ENCODE assay signal across 8 cellular contexts in the genomic region with DNA sequence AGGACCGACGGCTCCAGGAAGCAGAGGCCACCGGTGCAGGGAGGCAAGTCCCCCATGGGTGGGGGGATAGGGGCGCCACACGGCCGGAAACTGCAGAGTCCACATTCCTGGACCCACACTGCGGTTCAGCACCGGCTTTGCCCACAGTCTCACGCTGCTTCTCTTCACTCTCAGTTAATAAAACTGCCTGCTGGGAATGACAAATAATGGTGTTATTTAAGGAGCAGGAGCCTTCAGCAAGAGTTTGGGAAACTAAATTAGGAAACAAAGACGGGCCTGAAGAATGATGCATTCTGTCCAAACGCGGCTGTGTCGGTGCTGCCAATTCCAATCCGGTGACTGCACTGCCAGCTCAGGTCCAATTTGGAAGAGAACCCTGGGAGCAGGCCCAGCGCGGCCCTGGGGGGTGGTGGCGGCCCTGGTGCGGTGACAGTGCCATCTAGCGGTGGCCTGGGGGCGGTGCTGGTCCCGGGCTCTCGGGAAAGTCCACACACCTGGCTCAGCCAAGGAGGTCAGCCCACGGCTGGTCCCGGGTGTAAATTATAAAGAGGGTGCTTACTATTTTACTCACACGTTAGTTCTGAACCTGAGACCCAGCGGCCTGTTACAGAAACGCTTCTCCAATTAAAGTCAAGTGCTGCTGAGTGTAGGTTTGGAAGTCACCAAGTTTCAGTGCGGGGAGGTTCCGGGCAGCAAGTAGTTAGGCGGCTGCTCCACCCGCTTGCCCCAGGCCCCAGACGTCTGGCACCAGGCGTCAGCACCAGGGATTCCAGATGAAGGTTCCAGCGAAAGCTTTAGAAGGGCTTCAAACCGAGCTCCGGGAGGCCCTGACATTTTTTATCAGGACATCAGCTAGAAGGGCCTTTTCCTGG.
DNase-seq lines count a peak whose midpoint lies in the region; ATAC-seq and TF ChIP-seq lines count a peak whose summit lies in the region.

No MANE protein-coding gene starts in this region.

- H3K4me3 Mint-ChIP-seq in memory B cell: no peak overlapping the region

- no peak overlapping the region for H3K27ac Mint-ChIP-seq in memory B cell

- BruUV-seq in HCT116 (replicated peaks; lab: Mats Ljungman, UMichigan): no TSS peak

- no peaks in the 10 kb centered on the region for H3K36me3 Mint-ChIP-seq in memory B cell

- H3K9me3 Mint-ChIP-seq in memory B cell: no peaks in the 10 kb centered on the region

- H3K4me1 Mint-ChIP-seq in memory B cell: no peaks in the 10 kb centered on the region

- RAD21 ChIA-PET in HCT116 (lab: Charles Lee; ENCODE audit: low non-redundant PET in 1 of 2, low total read pairs in 2 of 2, uncharacterized antibody in 2 of 2, unreplicated experiment in 2 of 2): no interaction called here

- H3K9me2 ChIP-seq in HCT116 (ENCODE audit: insufficient read depth): no peaks in the 10 kb centered on the region

- TF ChIP-seq CTCF in GM12874 (IDR thresholded peaks at IDR 0.05; ENCODE audit: insufficient read depth, low read depth, low read length) (peak; percentile 93), HCT116 (IDR thresholded peaks at IDR 0.05 in 2 of 3, conservative IDR thresholded peaks at IDR 0.05 in 1 of 3; ENCODE audit: borderline replicate concordance in 1 of 3, insufficient read depth in 1 of 3, low read depth in 2 of 3, low read length in 2 of 3) (peak; percentile 47 to 97 (median 95))

- H3K4me1 ChIP-seq in HCT116 (ENCODE audit: control insufficient read depth in 1 of 2, insufficient read depth in 2 of 2, low read length in 2 of 2): peaks cover 4% of the 10 kb centered on the region in 2 experiments

- TF ChIP-seq RAD21 in HCT116 (IDR thresholded peaks at IDR 0.05; ENCODE audit: low read depth): peak; percentile 76

- no peak overlapping the region for H3K27ac ChIP-seq in HCT116 (ENCODE audit: low read depth, low read length)

- peak overlapping the region; percentile 88 for H2AFZ ChIP-seq in HCT116 (ENCODE audit: low read depth, low read length, poor library complexity, severe bottlenecking)

- H3K27me3 Mint-ChIP-seq in memory B cell: peaks cover 3% of the 10 kb centered on the region

- POLR2A ChIA-PET in HCT116 (lab: Charles Lee): no interaction called here

- no peak overlapping the region for H3K4me3 ChIP-seq in HCT116 (replicated peaks in 1 of 2; ENCODE audit: low read depth in 1 of 2, low read length in 2 of 2)

- ATAC-seq in HCT116 (peak; percentile 99), memory B cell (ENCODE audit: low read depth) (peak; percentile 72)

- no peaks in the 10 kb centered on the region for H4K20me1 ChIP-seq in HCT116 (ENCODE audit: insufficient read depth)

- H3K27me3 ChIP-seq in HCT116 (ENCODE audit: insufficient read depth, low read length): no peaks in the 10 kb centered on the region

- H3K36me3 ChIP-seq in HCT116 (ENCODE audit: control insufficient read depth in 1 of 2, insufficient read depth in 2 of 2, low read length in 2 of 2): no peaks in the 10 kb centered on the region

- H3K4me2 ChIP-seq in HCT116 (ENCODE audit: low read length): peak overlapping the region; percentile 33

- H3K79me2 ChIP-seq in HCT116 (ENCODE audit: insufficient read depth, low read length): no peaks in the 10 kb centered on the region

- no peaks in the 10 kb centered on the region for H3K9me3 ChIP-seq in HCT116 (ENCODE audit: control insufficient read depth in 1 of 2, insufficient read depth in 1 of 2, low read depth in 1 of 2, low read length in 2 of 2)

- no peak overlapping the region for H3K9ac ChIP-seq in HCT116 (ENCODE audit: low read length)

- DNase-seq in HCT116 (ENCODE audit: low read depth, low spot score): peak; percentile 8
- peak; percentile 14 for DNase-seq in NCI-H128 (lab: John Stamatoyannopoulos, UW; ENCODE audit: unreplicated experiment)
- peak; percentile 55 to 65 for DNase-seq in activated CD4-positive, alpha-beta T cell treated with anti-CD3 and anti-CD28 coated beads, Interleukin-2, amount 50 U/mL, for 48 hours
- peak; percentile 37 for DNase-seq in effector CD4-positive, alpha-beta T cell
- peak; percentile 41 to 58 for DNase-seq in memory B cell (ENCODE audit: low spot score in 2 of 2)
- DNase-seq in stimulated activated CD4-positive, alpha-beta T cell treated with anti-CD3 and anti-CD28 coated beads, TNF-alpha, amount 100 ng/mL, for 4 hours (ENCODE audit: low read depth in 3 of 3): peak; percentile 16 to 28 (median 22)
- no peak for DNase-seq in NCI-H1436 treated with DMSO at 0.1 percent for 48 hours (lab: John Stamatoyannopoulos, UW)

- TF ChIP-seq POLR2A in HCT116 (IDR thresholded peaks at IDR 0.05; ENCODE audit: borderline replicate concordance, extremely low read depth, insufficient read depth, insufficient read length): no peak

- CTCF ChIA-PET in HCT116 (lab: Charles Lee): interaction anchor here (0.8 to 1.5 kb wide), 3 partner anchors 39 to 192 kb away, joined by 3 to 5 read pairs (median 4); no protein-coding TSS in a partner anchor

- intact Hi-C loops in HCT116 (cut with micrococcal nuclease): loop anchor here (2.0 to 5.0 kb wide), 3 partner anchors 49 to 267 kb away; no protein-coding TSS in a partner anchor

TF ChIP-seq in HCT116, 20 proteins besides CTCF, POLR2A, EP300 and RAD21:
- no peak for TF ChIP-seq TCF7L2 (IDR thresholded peaks at IDR 0.05; ENCODE audit: borderline replicate concordance, extremely low read depth, insufficient read depth, insufficient read length)
TF ChIP-seq in HCT116: peak in this region for 0.
